8 cellular contexts compared by ENCODE assay signal in genomic region chr1:9688599-9688998, GRCh38. TPM values are rescaled to one million over a fixed set of nuclear protein-coding genes. Genes with fewer than 3 reads are reported as not detected.
A peak's percentile ranks its signal among the peaks of the same experiment; 100 is the strongest.
DNase-seq lines count a peak whose midpoint lies in the region; ATAC-seq and TF ChIP-seq lines count a peak whose summit lies in the region.

No MANE protein-coding gene starts in this region.

- peak overlapping the region; percentile 65 for H3K4me3 ChIP-seq in CD4-positive, CD25-positive, alpha-beta regulatory T cell (ENCODE audit: low read depth, low read length)
- H3K4me3 ChIP-seq in dorsolateral prefrontal cortex, result peak overlapping the region; percentile 45 to 80 (median 63)

- DNase-seq in CD4-positive, CD25-positive, alpha-beta regulatory T cell, result no peak
- DNase-seq in dorsolateral prefrontal cortex, result no peak
- no peak for DNase-seq in nephron progenitor cell
- DNase-seq in COR-L47 (lab: John Stamatoyannopoulos, UW), result no peak
- DNase-seq in SIG-M5 (lab: John Stamatoyannopoulos, UW), result no peak

- H3K27me3 ChIP-seq in CD4-positive, CD25-positive, alpha-beta regulatory T cell (ENCODE audit: control insufficient read depth, insufficient read depth, low read length), result no peaks in the 10 kb centered on the region
- H3K27me3 ChIP-seq in dorsolateral prefrontal cortex, result no peaks in the 10 kb centered on the region

- peaks cover 16% of the 10 kb centered on the region for H3K36me3 Mint-ChIP-seq in CD4-positive, CD25-positive, alpha-beta regulatory T cell
- no peaks in the 10 kb centered on the region for H3K36me3 Mint-ChIP-seq in nephron progenitor cell (ENCODE audit: low read depth)

- no peak for ATAC-seq in CD4-positive, CD25-positive, alpha-beta regulatory T cell (ENCODE audit: low read depth in 2 of 2)
- ATAC-seq in GM18511 (IDR thresholded peaks at IDR 0.05; ENCODE audit: unreplicated experiment) (no peak), HG02798 (IDR thresholded peaks at IDR 0.05; ENCODE audit: poor library complexity, unreplicated experiment) (no peak)

- H3K4me1 Mint-ChIP-seq in CD4-positive, CD25-positive, alpha-beta regulatory T cell, result peaks cover 18 to 79% (median 35%) of the 10 kb centered on the region in 4 donors
- H3K4me1 Mint-ChIP-seq in nephron progenitor cell, result peaks cover 12% of the 10 kb centered on the region

- no peak for TF ChIP-seq CTCF in dorsolateral prefrontal cortex (IDR thresholded peaks at IDR 0.05 in 54 of 56, conservative IDR thresholded peaks at IDR 0.05 in 2 of 56; ENCODE audit: low read depth in 1 of 56, partially characterized antibody in 56 of 56)
- TF ChIP-seq CTCF in nephron progenitor cell (IDR thresholded peaks at IDR 0.05), result no peak

- H3K27me3 Mint-ChIP-seq in CD4-positive, CD25-positive, alpha-beta regulatory T cell, result no peaks in the 10 kb centered on the region
- H3K27me3 Mint-ChIP-seq in nephron progenitor cell (ENCODE audit: low read depth, poor library complexity), result peaks cover 75% of the 10 kb centered on the region

- H3K4me1 ChIP-seq in CD4-positive, CD25-positive, alpha-beta regulatory T cell (ENCODE audit: control insufficient read depth, insufficient read depth, low read length, poor library complexity, severe bottlenecking), result peaks cover 70% of the 10 kb centered on the region

- no peaks in the 10 kb centered on the region for H3K9me3 ChIP-seq in CD4-positive, CD25-positive, alpha-beta regulatory T cell (ENCODE audit: control insufficient read depth in 2 of 2, low read length in 2 of 2)
- no peaks in the 10 kb centered on the region for H3K9me3 ChIP-seq in KOPT-K1 (ENCODE audit: insufficient read depth, low read length, poor library complexity, severe bottlenecking)

- intact Hi-C loops in dorsolateral prefrontal cortex (cut with DNase I), result no loop called here

- H3K36me3 ChIP-seq in CD4-positive, CD25-positive, alpha-beta regulatory T cell (ENCODE audit: control insufficient read depth, insufficient read depth, low read length), result peaks cover 24% of the 10 kb centered on the region
- peaks cover 19% of the 10 kb centered on the region for H3K36me3 ChIP-seq in KOPT-K1 (ENCODE audit: insufficient read depth, low read length)

- peak overlapping the region; percentile 82 for H3K27ac ChIP-seq in CD4-positive, CD25-positive, alpha-beta regulatory T cell (ENCODE audit: insufficient read depth, low read length, poor library complexity, severe bottlenecking)
- H3K27ac ChIP-seq in KOPT-K1 (ENCODE audit: low read depth, low read length, poor library complexity, severe bottlenecking) (peak overlapping the region; percentile 54), dorsolateral prefrontal cortex (peak overlapping the region in 4 of 59 donors; percentile 11 to 58 (median 57))

- H3K9me3 Mint-ChIP-seq in CD4-positive, CD25-positive, alpha-beta regulatory T cell, result no peaks in the 10 kb centered on the region
- no peaks in the 10 kb centered on the region for H3K9me3 Mint-ChIP-seq in nephron progenitor cell

- peak overlapping the region; percentile 76 to 94 (median 84) for H3K4me3 Mint-ChIP-seq in CD4-positive, CD25-positive, alpha-beta regulatory T cell
- H3K4me3 Mint-ChIP-seq in nephron progenitor cell, result peak overlapping the region; percentile 84

- H3K27ac Mint-ChIP-seq in CD4-positive, CD25-positive, alpha-beta regulatory T cell, result peak overlapping the region in 2 of 3 donors; percentile 76 to 93
- no peak overlapping the region for H3K27ac Mint-ChIP-seq in nephron progenitor cell

RNA-seq across cellular contexts. Expression of gene PIK3CD, which starts 37.1 kb away (rescaled TPM):
- total RNA-seq in CD4-positive, CD25-positive, alpha-beta regulatory T cell, result 187 TPM
- 10 to 100 TPM; 47.3 to 63.2 (median 52.5) TPM for polyA plus RNA-seq in CD4-positive, CD25-positive, alpha-beta regulatory T cell
- 10 to 100 TPM in 117 of 120 experiments, 1 to 10 TPM in 3; 8.0 to 31.5 (median 16.2) TPM for total RNA-seq in dorsolateral prefrontal cortex
